In genomic region chr13:54029226-54029625, GRCh38 we compare ENCODE assay signal across 9 cellular contexts.
A peak's percentile ranks its signal among the peaks of the same experiment; 100 is the strongest.
DNase-seq lines count a peak whose midpoint lies in the region; ATAC-seq and TF ChIP-seq lines count a peak whose summit lies in the region.
"Had no signal": no experiment of that assay in that cellular context is flagged by ENCODE, and none has a peak within 500 bp of the region (broad histone marks: within the 10 kb centered on the region; RNA-seq: fewer than 3 reads in every experiment).

No MANE protein-coding gene starts in this region.

- H3K27ac ChIP-seq in BLaER1 treated with 17β-estradiol and CSF1 and Interleukin-3, amounts not matched to agents 10 nM and 100 nM = peak overlapping the region; percentile 79 to 97 (median 93)
- H3K27ac ChIP-seq in left lung = no peak overlapping the region
- H3K27ac ChIP-seq in substantia nigra (ENCODE audit: low read depth, low read length, poor library complexity, severe bottlenecking) = no peak overlapping the region
- no peak overlapping the region for H3K27ac ChIP-seq in brain microvascular endothelial cell

- ATAC-seq in GM21367 (IDR thresholded peaks at IDR 0.05; ENCODE audit: unreplicated experiment) (peak; percentile 89), HG03521 (IDR thresholded peaks at IDR 0.05; ENCODE audit: unreplicated experiment) (peak; percentile 91), left lung (no peak)
- ATAC-seq: left cardiac atrium had no signal

- no peaks in the 10 kb centered on the region for H3K27me3 ChIP-seq in BLaER1 treated with 17β-estradiol and CSF1 and Interleukin-3, amounts not matched to agents 10 nM and 100 nM
- H3K27me3 ChIP-seq in left lung = no peaks in the 10 kb centered on the region
- H3K27me3 ChIP-seq in brain microvascular endothelial cell (replicated peaks) = no peaks in the 10 kb centered on the region

- intact Hi-C loops in left lung (cut with DNase I) = no loop called here

- DNase-seq in T1000 (lab: John Stamatoyannopoulos, UW) = peak; percentile 0
- DNase-seq in left lung = no peak
- no peak for DNase-seq in substantia nigra (lab: John Stamatoyannopoulos, UW)
- DNase-seq in putamen (ENCODE audit: low spot score) = no peak
- DNase-seq in brain microvascular endothelial cell = no peak
- DNase-seq: left cardiac atrium had no signal

- H3K9ac ChIP-seq in BLaER1 treated with 17β-estradiol and CSF1 and Interleukin-3, amounts not matched to agents 10 nM and 100 nM = peak overlapping the region; percentile 63 to 80 (median 73)

- in situ Hi-C loops in brain microvascular endothelial cell (cut with HindIII; ENCODE audit: low pct_ligation_motif_present, low sequenced_read_pairs) = no loop called here

- H3K36me3 ChIP-seq in BLaER1 treated with 17β-estradiol and CSF1 and Interleukin-3, amounts not matched to agents 10 nM and 100 nM = no peaks in the 10 kb centered on the region; a peak in 1 of 22 replicates
- no peaks in the 10 kb centered on the region for H3K36me3 ChIP-seq in left lung
- H3K36me3 ChIP-seq in brain microvascular endothelial cell (replicated peaks) = no peaks in the 10 kb centered on the region

- H3K4me1 ChIP-seq in BLaER1 treated with 17β-estradiol and CSF1 and Interleukin-3, amounts not matched to agents 10 nM and 100 nM = peaks cover 17 to 38% (median 25%) of the 10 kb centered on the region in 10 experiments
- no peaks in the 10 kb centered on the region for H3K4me1 ChIP-seq in left lung

- TF ChIP-seq CTCF in left lung (IDR thresholded peaks at IDR 0.05) (no peak), brain microvascular endothelial cell (IDR thresholded peaks at IDR 0.05; ENCODE audit: low read depth, low read length, missing control alignments) (no peak)

- H3K4me3 ChIP-seq in BLaER1 treated with 17β-estradiol and CSF1 and Interleukin-3, amounts not matched to agents 10 nM and 100 nM = peak overlapping the region in 2 of 10 experiments; percentile 4 to 33; a peak in 2 of 20 replicates
- no peak overlapping the region for H3K4me3 ChIP-seq in left lung
- no peak overlapping the region for H3K4me3 ChIP-seq in brain microvascular endothelial cell (ENCODE audit: low read depth, low read length)

- peak overlapping the region; percentile 35 to 83 (median 61) for H3K4me2 ChIP-seq in BLaER1 treated with 17β-estradiol and CSF1 and Interleukin-3, amounts not matched to agents 10 nM and 100 nM

- H3K9me3 ChIP-seq in BLaER1 treated with 17β-estradiol and CSF1 and Interleukin-3, amounts not matched to agents 10 nM and 100 nM (replicated peaks in 1 of 11) = peaks cover 30 to 49% (median 37%) of the 10 kb centered on the region in 11 experiments
- H3K9me3 ChIP-seq in left lung = peaks cover 0 to 35% of the 10 kb centered on the region in 2 donors

- H4K20me1 ChIP-seq in BLaER1 treated with 17β-estradiol and CSF1 and Interleukin-3, amounts not matched to agents 10 nM and 100 nM = no peaks in the 10 kb centered on the region

Comparison
In these comparisons a context has a peak if more than half of its experiments do, and no peak if none do; other contexts are left out.
1. H3K27ac ChIP-seq: peak in BLaER1 treated with 17β-estradiol and CSF1 and Interleukin-3, amounts not matched to agents 10 nM and 100 nM (11 of 11); none in left lung (0 of 2), substantia nigra (single experiment) and brain microvascular endothelial cell (single experiment).